In genomic region chr16:50765246-50765645, GRCh38 we compare ENCODE assay signal across 18 cellular contexts.
"Had no signal": no experiment of that assay in that cellular context is flagged by ENCODE, and none has a peak within 500 bp of the region (broad histone marks: within the 10 kb centered on the region; RNA-seq: fewer than 3 reads in every experiment).

No MANE protein-coding gene starts in this region.

- H3K27me3 ChIP-seq: SJSA1, stomach, testis, upper lobe of left lung had no signal

- DNase-seq: activated CD4-positive, CD25-positive, alpha-beta regulatory T cell; central memory CD4-positive, alpha-beta T cell; effector memory CD4-positive, alpha-beta T cell; foreskin melanocyte; head of caudate nucleus; kidney glomerular epithelial cell; left ventricle myocardium superior; mucosa of descending colon; naive thymus-derived CD8-positive, alpha-beta T cell; nucleus accumbens; posterior cingulate gyrus; stimulated activated CD4-positive, alpha-beta T cell treated with anti-CD3 and anti-CD28 coated beads, Interleukin-4, amount 100 ng/mL, for 1 hour; stomach; testis; upper lobe of left lung had no signal

- H3K27ac ChIP-seq: SJSA1, stomach, testis, upper lobe of left lung had no signal

- ATAC-seq: left ventricle myocardium superior; mucosa of descending colon; naive thymus-derived CD8-positive, alpha-beta T cell had no signal

- H3K4me3 ChIP-seq: mucosa of descending colon, SJSA1, stomach, testis, upper lobe of left lung had no signal

- H3K27me3 Mint-ChIP-seq: brain; memory B cell; naive thymus-derived CD8-positive, alpha-beta T cell had no signal

- H3K27ac Mint-ChIP-seq: brain, memory B cell had no signal

- H3K4me1 ChIP-seq: testis had no signal

- H3K9me3 ChIP-seq: SJSA1, testis had no signal

- H3K4me3 Mint-ChIP-seq: brain, memory B cell had no signal
